ENCODE assay signal across 14 cellular contexts in genomic region chr1:80155371-80155770, GRCh38.
DNase-seq lines count a peak whose midpoint lies in the region; ATAC-seq, FAIRE-seq and TF ChIP-seq lines count a peak whose summit lies in the region.
"Had no signal": no experiment of that assay in that cellular context is flagged by ENCODE, and none has a peak within 500 bp of the region (broad histone marks: within the 10 kb centered on the region; RNA-seq: fewer than 3 reads in every experiment).

No MANE protein-coding gene starts in this region.

- DNase-seq in H9 (peak; percentile 43), hepatocyte (ENCODE audit: low spot score) (peak; percentile 16), small intestine (no peak)
- DNase-seq: activated CD4-positive, CD25-positive, alpha-beta regulatory T cell treated with anti-CD3 and anti-CD28 coated beads, Interleukin-2, amount 50 U/mL, for 72 hours; left cardiac atrium; NCI-H1105 treated with DMSO at 0.1 percent for 48 hours had no signal

- H3K4ac ChIP-seq in H9 (ENCODE audit: low read depth, low read length), result no peak overlapping the region

- H3K27ac ChIP-seq in 22Rv1 (no peak overlapping the region), H9 (ENCODE audit: insufficient read length, low read depth, low read length) (no peak overlapping the region), hepatocyte (no peak overlapping the region), small intestine (ENCODE audit: low read depth in 1 of 2, low read length in 1 of 2) (no peak overlapping the region)
- H3K27ac ChIP-seq: neutrophil had no signal

- no peak overlapping the region for H2BK12ac ChIP-seq in H9 (ENCODE audit: insufficient read length, low read depth, low read length)

- H3K79me2 ChIP-seq in H9 (ENCODE audit: insufficient read depth, low read length) (no peaks in the 10 kb centered on the region), hepatocyte (no peaks in the 10 kb centered on the region)

- H3K9me3 ChIP-seq in H9 (ENCODE audit: control insufficient read depth, low read depth, low read length), result no peaks in the 10 kb centered on the region
- no peaks in the 10 kb centered on the region for H3K9me3 ChIP-seq in hepatocyte (ENCODE audit: low read depth)
- H3K9me3 ChIP-seq in small intestine (ENCODE audit: control insufficient read depth, low read depth), result no peaks in the 10 kb centered on the region
- H3K9me3 ChIP-seq: neutrophil had no signal

- no peak overlapping the region for H3K23ac ChIP-seq in H9 (ENCODE audit: insufficient read length, low read depth, low read length)

- no peak overlapping the region for H3K9ac ChIP-seq in H9 (ENCODE audit: extremely low read depth, insufficient read length, low read length)

- 0 out of 2 replicates have a peak, but pooled peaks cover 2% of the 10 kb centered on the region for H3K4me1 ChIP-seq in H9 (ENCODE audit: insufficient read depth, low read length)
- H3K4me1 ChIP-seq in hepatocyte (ENCODE audit: insufficient read depth), result no peaks in the 10 kb centered on the region
- no peaks in the 10 kb centered on the region for H3K4me1 ChIP-seq in small intestine (ENCODE audit: control insufficient read depth in 2 of 2, insufficient read depth in 1 of 2, low read depth in 1 of 2, low read length in 1 of 2)

- H3K4me1 Mint-ChIP-seq in H9, result peaks cover 28 to 33% of the 10 kb centered on the region in 2 experiments
- H3K4me1 Mint-ChIP-seq: activated T-helper 17 cell treated with anti-CD3 and anti-CD28 coated beads, Interleukin-2, amount 50 U/mL, for 72 hours; central memory CD8-positive, alpha-beta T cell had no signal

- H3K4me2 ChIP-seq in H9 (ENCODE audit: insufficient read depth, insufficient read length, low read length), result no peak overlapping the region
- no peak overlapping the region for H3K4me2 ChIP-seq in hepatocyte

- no peak overlapping the region for H3K4me3 ChIP-seq in hepatocyte
- no peak overlapping the region for H3K4me3 ChIP-seq in small intestine (ENCODE audit: low read depth in 1 of 2, low read length in 2 of 2)

- H3K36me3 Mint-ChIP-seq in H9 (ENCODE audit: insufficient read depth in 1 of 3, low read depth in 3 of 3), result peaks cover 0 to 4% (median 0%) of the 10 kb centered on the region in 3 experiments; a peak in 1 of 7 replicates

- WGBS in H9 (ENCODE audit: extremely low coverage, insufficient read length, low lambda C conversion rate), result no CpG with 5 or more reads among the region's 2 CpGs
- WGBS in hepatocyte (ENCODE audit: low lambda C conversion rate, missing lambda C conversion rate), result 23% methylated on average over 2 of the region's 2 CpGs
- 11 to 36% (median 13%) methylated on average over 2 of the region's 2 CpGs for WGBS in small intestine, 3 donors

- no peak overlapping the region for H4K5ac ChIP-seq in H9 (ENCODE audit: insufficient read length, low read depth, low read length)

- H3K27me3 ChIP-seq in H9 (ENCODE audit: insufficient read depth, low read length) (no peaks in the 10 kb centered on the region), hepatocyte (no peaks in the 10 kb centered on the region), small intestine (ENCODE audit: control insufficient read depth in 2 of 2, insufficient read depth in 2 of 2, low read length in 2 of 2) (no peaks in the 10 kb centered on the region)
- H3K27me3 ChIP-seq: neutrophil had no signal

- no peak overlapping the region for H2AK5ac ChIP-seq in H9 (ENCODE audit: insufficient read length, low read length)

- H3K56ac ChIP-seq in H9 (ENCODE audit: insufficient read length, low read depth, low read length), result no peak overlapping the region

- H4K91ac ChIP-seq in H9 (ENCODE audit: insufficient read length, low read depth, low read length), result no peak overlapping the region

- H2AFZ ChIP-seq in H9 (ENCODE audit: low read length) (peak overlapping the region; percentile 88), hepatocyte (no peak overlapping the region)

- no peak overlapping the region for H3K18ac ChIP-seq in H9 (ENCODE audit: insufficient read length, low read depth, low read length)

- no peaks in the 10 kb centered on the region for H4K20me1 ChIP-seq in H9 (ENCODE audit: control insufficient read depth, insufficient read depth, insufficient read length)
- no peaks in the 10 kb centered on the region for H4K20me1 ChIP-seq in hepatocyte (ENCODE audit: insufficient read depth, poor library complexity, severe bottlenecking)

- H3T11ph ChIP-seq in H9 (ENCODE audit: low read length), result no peak overlapping the region

- H3K36me3 ChIP-seq in hepatocyte (replicated peaks; ENCODE audit: insufficient read depth, low read depth), result no peaks in the 10 kb centered on the region
- H3K36me3 ChIP-seq in small intestine (ENCODE audit: control insufficient read depth in 2 of 2, insufficient read depth in 2 of 2, low read length in 2 of 2), result no peaks in the 10 kb centered on the region
- H3K36me3 ChIP-seq: neutrophil had no signal

- no peaks in the 10 kb centered on the region for H3K27me3 Mint-ChIP-seq in H9 (ENCODE audit: low read depth)
- H3K27me3 Mint-ChIP-seq: activated T-helper 17 cell treated with anti-CD3 and anti-CD28 coated beads, Interleukin-2, amount 50 U/mL, for 72 hours; central memory CD8-positive, alpha-beta T cell had no signal

- TF ChIP-seq CTCF in 22Rv1 (IDR thresholded peaks at IDR 0.05) (peak; percentile 48), H9 (conservative IDR thresholded peaks at IDR 0.05) (peak; percentile 67), hepatocyte (IDR thresholded peaks at IDR 0.05; ENCODE audit: poor library complexity) (peak; percentile 36)

- H3K4me3 Mint-ChIP-seq in H9, result no peak overlapping the region
- H3K4me3 Mint-ChIP-seq: activated T-helper 17 cell treated with anti-CD3 and anti-CD28 coated beads, Interleukin-2, amount 50 U/mL, for 72 hours; central memory CD8-positive, alpha-beta T cell had no signal

- ATAC-seq in SK-N-SH treated with all-trans-retinoic acid at 6 μM for 48 hours (peak; percentile 50; the same call in 1 of the 3 replicates), HG03039 (IDR thresholded peaks at IDR 0.05; ENCODE audit: unreplicated experiment) (no peak), GM21528 (IDR thresholded peaks at IDR 0.05; ENCODE audit: low FRiP score, unreplicated experiment) (no peak), HG03175 (IDR thresholded peaks at IDR 0.05; ENCODE audit: unreplicated experiment) (no peak)
- ATAC-seq: activated T-helper 17 cell treated with anti-CD3 and anti-CD28 coated beads, Interleukin-2, amount 50 U/mL, for 72 hours; left cardiac atrium had no signal

- H3K9me2 ChIP-seq in hepatocyte (replicated peaks; ENCODE audit: insufficient read depth), result no peaks in the 10 kb centered on the region

- H3K14ac ChIP-seq in H9 (ENCODE audit: insufficient read depth, low read length), result no peak overlapping the region

- no peaks in the 10 kb centered on the region for H3K79me1 ChIP-seq in H9 (ENCODE audit: insufficient read depth, low read depth, low read length, poor library complexity, severe bottlenecking)

- no peaks in the 10 kb centered on the region for H3K23me2 ChIP-seq in H9 (ENCODE audit: insufficient read length, low read depth, low read length, poor library complexity, severe bottlenecking)

- FAIRE-seq in small intestine (lab: Jason Lieb, UNC), result no peak

- H4K8ac ChIP-seq in H9 (replicated peaks; ENCODE audit: insufficient read length, low read depth, low read length), result no peak overlapping the region

- no peak overlapping the region for H2BK120ac ChIP-seq in H9 (ENCODE audit: low read depth, low read length, poor library complexity, severe bottlenecking)

- peaks cover 0 to 5% of the 10 kb centered on the region in 2 experiments; a peak in 2 of 5 replicates for H3K9me3 Mint-ChIP-seq in H9

- no peak overlapping the region for H2BK5ac ChIP-seq in H9 (ENCODE audit: insufficient read length, low read length)

- H3K27ac Mint-ChIP-seq in H9, result peak overlapping the region; percentile 42 to 76 (median 65); a peak in 4 of 7 replicates
- H3K27ac Mint-ChIP-seq: activated T-helper 17 cell treated with anti-CD3 and anti-CD28 coated beads, Interleukin-2, amount 50 U/mL, for 72 hours had no signal

- H2BK15ac ChIP-seq in H9 (ENCODE audit: low read depth, low read length), result no peak overlapping the region

- no peak overlapping the region for H2BK20ac ChIP-seq in H9 (ENCODE audit: low read depth, low read length, poor library complexity, severe bottlenecking)

TF ChIP-seq in SK-N-SH treated with all-trans-retinoic acid at 6 μM for 48 hours, 23 proteins besides CTCF, POLR2A, EP300 and RAD21 (continues in another document):
- TF ChIP-seq, protein P1, sequence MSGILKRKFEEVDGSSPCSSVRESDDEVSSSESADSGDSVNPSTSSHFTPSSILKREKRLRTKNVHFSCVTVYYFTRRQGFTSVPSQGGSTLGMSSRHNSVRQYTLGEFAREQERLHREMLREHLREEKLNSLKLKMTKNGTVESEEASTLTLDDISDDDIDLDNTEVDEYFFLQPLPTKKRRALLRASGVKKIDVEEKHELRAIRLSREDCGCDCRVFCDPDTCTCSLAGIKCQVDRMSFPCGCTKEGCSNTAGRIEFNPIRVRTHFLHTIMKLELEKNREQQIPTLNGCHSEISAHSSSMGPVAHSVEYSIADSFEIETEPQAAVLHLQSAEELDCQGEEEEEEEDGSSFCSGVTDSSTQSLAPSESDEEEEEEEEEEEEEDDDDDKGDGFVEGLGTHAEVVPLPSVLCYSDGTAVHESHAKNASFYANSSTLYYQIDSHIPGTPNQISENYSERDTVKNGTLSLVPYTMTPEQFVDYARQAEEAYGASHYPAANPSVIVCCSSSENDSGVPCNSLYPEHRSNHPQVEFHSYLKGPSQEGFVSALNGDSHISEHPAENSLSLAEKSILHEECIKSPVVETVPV (CRISPR knock-in tag; IDR thresholded peaks at IDR 0.05), result no peak
- TF ChIP-seq ZNF565 (CRISPR knock-in tag; conservative IDR thresholded peaks at IDR 0.05; ENCODE audit: low read depth), result no peak
- TF ChIP-seq, protein P2, sequence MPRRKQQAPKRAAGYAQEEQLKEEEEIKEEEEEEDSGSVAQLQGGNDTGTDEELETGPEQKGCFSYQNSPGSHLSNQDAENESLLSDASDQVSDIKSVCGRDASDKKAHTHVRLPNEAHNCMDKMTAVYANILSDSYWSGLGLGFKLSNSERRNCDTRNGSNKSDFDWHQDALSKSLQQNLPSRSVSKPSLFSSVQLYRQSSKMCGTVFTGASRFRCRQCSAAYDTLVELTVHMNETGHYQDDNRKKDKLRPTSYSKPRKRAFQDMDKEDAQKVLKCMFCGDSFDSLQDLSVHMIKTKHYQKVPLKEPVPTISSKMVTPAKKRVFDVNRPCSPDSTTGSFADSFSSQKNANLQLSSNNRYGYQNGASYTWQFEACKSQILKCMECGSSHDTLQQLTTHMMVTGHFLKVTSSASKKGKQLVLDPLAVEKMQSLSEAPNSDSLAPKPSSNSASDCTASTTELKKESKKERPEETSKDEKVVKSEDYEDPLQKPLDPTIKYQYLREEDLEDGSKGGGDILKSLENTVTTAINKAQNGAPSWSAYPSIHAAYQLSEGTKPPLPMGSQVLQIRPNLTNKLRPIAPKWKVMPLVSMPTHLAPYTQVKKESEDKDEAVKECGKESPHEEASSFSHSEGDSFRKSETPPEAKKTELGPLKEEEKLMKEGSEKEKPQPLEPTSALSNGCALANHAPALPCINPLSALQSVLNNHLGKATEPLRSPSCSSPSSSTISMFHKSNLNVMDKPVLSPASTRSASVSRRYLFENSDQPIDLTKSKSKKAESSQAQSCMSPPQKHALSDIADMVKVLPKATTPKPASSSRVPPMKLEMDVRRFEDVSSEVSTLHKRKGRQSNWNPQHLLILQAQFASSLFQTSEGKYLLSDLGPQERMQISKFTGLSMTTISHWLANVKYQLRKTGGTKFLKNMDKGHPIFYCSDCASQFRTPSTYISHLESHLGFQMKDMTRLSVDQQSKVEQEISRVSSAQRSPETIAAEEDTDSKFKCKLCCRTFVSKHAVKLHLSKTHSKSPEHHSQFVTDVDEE (CRISPR knock-in tag; IDR thresholded peaks at IDR 0.05), result no peak
